ENCODE assay signal across 9 cellular contexts in genomic region chr11:44600739-44601416, GRCh38. TPM values are rescaled to one million over a fixed set of nuclear protein-coding genes. Genes with fewer than 3 reads are reported as not detected.
DNase-seq lines count a peak whose midpoint lies in the region; ATAC-seq and TF ChIP-seq lines count a peak whose summit lies in the region.
"Had no signal": no experiment of that assay in that cellular context is flagged by ENCODE, and none has a peak within 500 bp of the region (broad histone marks: within the 10 kb centered on the region; RNA-seq: fewer than 3 reads in every experiment).

No MANE protein-coding gene starts in this region.

- H3K4me1 ChIP-seq in CD4-positive, CD25-positive, alpha-beta regulatory T cell (ENCODE audit: control insufficient read depth, insufficient read depth, low read length, poor library complexity, severe bottlenecking) = peaks cover 36% of the 10 kb centered on the region
- peaks cover 14 to 46% (median 31%) of the 10 kb centered on the region in 3 donors for H3K4me1 ChIP-seq in esophagus squamous epithelium

- ATAC-seq in CD4-positive, CD25-positive, alpha-beta regulatory T cell (ENCODE audit: low read depth in 2 of 2) = no peak
- peak; percentile 21 for ATAC-seq in GM19468 (IDR thresholded peaks at IDR 0.05; ENCODE audit: extremely low read depth, unreplicated experiment)

- TF ChIP-seq CTCF in esophagus squamous epithelium (IDR thresholded peaks at IDR 0.05) = no peak

- no peak for TF ChIP-seq POLR2A in esophagus squamous epithelium (IDR thresholded peaks at IDR 0.05)

- peaks cover 13% of the 10 kb centered on the region for H3K36me3 Mint-ChIP-seq in CD4-positive, CD25-positive, alpha-beta regulatory T cell

- 55 to 74% methylated on average over 4 to 11 of the region's 11 CpGs for WGBS in esophagus squamous epithelium, 2 donors

- no peaks in the 10 kb centered on the region for H3K9me3 Mint-ChIP-seq in CD4-positive, CD25-positive, alpha-beta regulatory T cell

- H3K27ac Mint-ChIP-seq in CD4-positive, CD25-positive, alpha-beta regulatory T cell = peak overlapping the region in 1 of 3 donors; percentile 68

- peaks cover 29% of the 10 kb centered on the region for H3K36me3 ChIP-seq in CD4-positive, CD25-positive, alpha-beta regulatory T cell (ENCODE audit: control insufficient read depth, insufficient read depth, low read length)
- H3K36me3 ChIP-seq in esophagus squamous epithelium = peaks cover 4 to 87% (median 17%) of the 10 kb centered on the region in 3 donors

- H3K27me3 ChIP-seq in CD4-positive, CD25-positive, alpha-beta regulatory T cell (ENCODE audit: control insufficient read depth, insufficient read depth, low read length) = no peaks in the 10 kb centered on the region
- no peaks in the 10 kb centered on the region for H3K27me3 ChIP-seq in esophagus squamous epithelium

- peaks cover 0 to 50% (median 28%) of the 10 kb centered on the region in 4 donors for H3K4me1 Mint-ChIP-seq in CD4-positive, CD25-positive, alpha-beta regulatory T cell

- DNase-seq in CD4-positive, CD25-positive, alpha-beta regulatory T cell = no peak
- DNase-seq in KBM-7 (peak; percentile 34), fibroblast of peridontal ligament (ENCODE audit: extremely low read depth) (peak; percentile 34), midbrain (lab: John Stamatoyannopoulos, UW) (no peak), AML-193 (lab: John Stamatoyannopoulos, UW) (no peak), esophagus squamous epithelium (lab: John Stamatoyannopoulos, UW) (no peak), NCI-H226 (no peak)

- no peaks in the 10 kb centered on the region for H3K27me3 Mint-ChIP-seq in CD4-positive, CD25-positive, alpha-beta regulatory T cell

- intact Hi-C loops in esophagus squamous epithelium (cut with DNase I) = no loop called here

- in situ Hi-C loops in KBM-7 (cut with MboI; ENCODE audit: low pct_unique_long_range_greater_than_20kb, low sequenced_read_pairs) = no loop called here

- no peak overlapping the region for H3K4me3 ChIP-seq in CD4-positive, CD25-positive, alpha-beta regulatory T cell (ENCODE audit: low read depth, low read length)
- H3K4me3 ChIP-seq in esophagus squamous epithelium = no peak overlapping the region

- H3K4me3 Mint-ChIP-seq in CD4-positive, CD25-positive, alpha-beta regulatory T cell = no peak overlapping the region

- peak overlapping the region; percentile 39 for H3K27ac ChIP-seq in CD4-positive, CD25-positive, alpha-beta regulatory T cell (ENCODE audit: insufficient read depth, low read length, poor library complexity, severe bottlenecking)
- H3K27ac ChIP-seq in esophagus squamous epithelium = peak overlapping the region in 2 of 4 donors; percentile 31 to 36
- H3K27ac ChIP-seq: VCaP had no signal

- no peaks in the 10 kb centered on the region for H3K9me3 ChIP-seq in CD4-positive, CD25-positive, alpha-beta regulatory T cell (ENCODE audit: control insufficient read depth in 2 of 2, low read length in 2 of 2)
- no peaks in the 10 kb centered on the region for H3K9me3 ChIP-seq in esophagus squamous epithelium

RNA-seq across cellular contexts. Expression of gene CD82, which starts 35.4 kb away (rescaled TPM):
- 132 TPM for total RNA-seq in CD4-positive, CD25-positive, alpha-beta regulatory T cell
- 100 to 1,000 TPM in 3 of 4 donors, 10 to 100 TPM in 1; 81.0 to 167 (median 118) TPM for polyA plus RNA-seq in CD4-positive, CD25-positive, alpha-beta regulatory T cell
- 100 to 1,000 TPM in 3 of 4 donors, 10 to 100 TPM in 1; 70.9 to 137 (median 108) TPM for total RNA-seq in esophagus squamous epithelium

Comparison
In these comparisons a context has a peak if more than half of its experiments do, and no peak if none do; other contexts are left out.
1. DNase-seq: peak in KBM-7 (single experiment) and fibroblast of peridontal ligament (single experiment); none in CD4-positive, CD25-positive, alpha-beta regulatory T cell (0 of 3), midbrain (single experiment), AML-193 (0 of 2), esophagus squamous epithelium (single experiment) and NCI-H226 (single experiment).